In genomic region chr2:48205137-48205798, GRCh38 we compare ENCODE assay signal across 9 cellular contexts.
DNase-seq lines count a peak whose midpoint lies in the region; ATAC-seq, FAIRE-seq and TF ChIP-seq lines count a peak whose summit lies in the region.
"Had no signal": no experiment of that assay in that cellular context is flagged by ENCODE, and none has a peak within 500 bp of the region (broad histone marks: within the 10 kb centered on the region; RNA-seq: fewer than 3 reads in every experiment).

No MANE protein-coding gene starts in this region.

- ATAC-seq in GM19395 (IDR thresholded peaks at IDR 0.05; ENCODE audit: unreplicated experiment): peak; percentile 83
- ATAC-seq in HG03460 (IDR thresholded peaks at IDR 0.05; ENCODE audit: unreplicated experiment): peak; percentile 78
- ATAC-seq in activated T-cell treated with anti-CD3 and anti-CD28 coated beads, Interleukin-2, amount 50 U/mL, for 4 hours: no peak
- no peak for ATAC-seq in activated CD8-positive, alpha-beta T cell treated with anti-CD3 and anti-CD28 coated beads, Interleukin-2, amount 10 ng/mL, durations not matched to agents 7 days and 5 days
- ATAC-seq in left lung: no peak

- peaks cover 0 to 45% of the 10 kb centered on the region in 2 donors for H3K4me1 ChIP-seq in left lung

- no peaks in the 10 kb centered on the region for H3K27me3 ChIP-seq in left lung

- H3K4me3 ChIP-seq in fibroblast of mammary gland (ENCODE audit: control insufficient read depth, low read depth, low read length) (no peak overlapping the region), left lung (no peak overlapping the region)

- H3K4me1 Mint-ChIP-seq in activated T-cell treated with anti-CD3 and anti-CD28 coated beads, Interleukin-2, amount 50 U/mL, for 4 hours (ENCODE audit: low read depth): peaks cover 1% of the 10 kb centered on the region
- no peaks in the 10 kb centered on the region for H3K4me1 Mint-ChIP-seq in activated CD8-positive, alpha-beta T cell treated with anti-CD3 and anti-CD28 coated beads, Interleukin-2, amount 10 ng/mL, durations not matched to agents 7 days and 5 days (ENCODE audit: low read depth)

- H3K27ac Mint-ChIP-seq in activated CD8-positive, alpha-beta T cell treated with anti-CD3 and anti-CD28 coated beads, Interleukin-2, amount 10 ng/mL, durations not matched to agents 7 days and 5 days: no peak overlapping the region
- H3K27ac Mint-ChIP-seq: stimulated activated naive CD8-positive, alpha-beta T cell treated with anti-CD3 and anti-CD28 coated beads, Interleukin-15, Interleukin-2, amounts not matched to agents 100 ng/mL and 50 ng/mL, for 24 hours had no signal

- CTCF ChIA-PET in activated CD8-positive, alpha-beta T cell treated with anti-CD3 and anti-CD28 coated beads, Interleukin-2, amount 10 ng/mL, durations not matched to agents 7 days and 5 days (lab: Charles Lee): no interaction called here

- intact Hi-C loops in left lung (cut with DNase I): no loop called here

- no peaks in the 10 kb centered on the region for H3K27me3 Mint-ChIP-seq in activated T-cell treated with anti-CD3 and anti-CD28 coated beads, Interleukin-2, amount 50 U/mL, for 4 hours (ENCODE audit: low read depth)
- no peaks in the 10 kb centered on the region for H3K27me3 Mint-ChIP-seq in activated CD8-positive, alpha-beta T cell treated with anti-CD3 and anti-CD28 coated beads, Interleukin-2, amount 10 ng/mL, durations not matched to agents 7 days and 5 days (ENCODE audit: low read depth)
- H3K27me3 Mint-ChIP-seq: stimulated activated naive CD8-positive, alpha-beta T cell treated with anti-CD3 and anti-CD28 coated beads, Interleukin-15, Interleukin-2, amounts not matched to agents 100 ng/mL and 50 ng/mL, for 24 hours had no signal

- POLR2A ChIA-PET in activated CD8-positive, alpha-beta T cell treated with anti-CD3 and anti-CD28 coated beads, Interleukin-2, amount 10 ng/mL, durations not matched to agents 7 days and 5 days (lab: Charles Lee): no interaction called here

- H3K9me3 Mint-ChIP-seq in activated T-cell treated with anti-CD3 and anti-CD28 coated beads, Interleukin-2, amount 50 U/mL, for 4 hours: no peaks in the 10 kb centered on the region
- no peaks in the 10 kb centered on the region for H3K9me3 Mint-ChIP-seq in activated CD8-positive, alpha-beta T cell treated with anti-CD3 and anti-CD28 coated beads, Interleukin-2, amount 10 ng/mL, durations not matched to agents 7 days and 5 days (ENCODE audit: insufficient read depth)
- H3K9me3 Mint-ChIP-seq: stimulated activated naive CD8-positive, alpha-beta T cell treated with anti-CD3 and anti-CD28 coated beads, Interleukin-15, Interleukin-2, amounts not matched to agents 100 ng/mL and 50 ng/mL, for 24 hours had no signal

- no peak overlapping the region for H3K4me3 Mint-ChIP-seq in activated T-cell treated with anti-CD3 and anti-CD28 coated beads, Interleukin-2, amount 50 U/mL, for 4 hours
- H3K4me3 Mint-ChIP-seq in activated CD8-positive, alpha-beta T cell treated with anti-CD3 and anti-CD28 coated beads, Interleukin-2, amount 10 ng/mL, durations not matched to agents 7 days and 5 days: no peak overlapping the region
- H3K4me3 Mint-ChIP-seq: stimulated activated naive CD8-positive, alpha-beta T cell treated with anti-CD3 and anti-CD28 coated beads, Interleukin-15, Interleukin-2, amounts not matched to agents 100 ng/mL and 50 ng/mL, for 24 hours had no signal

- H3K9me3 ChIP-seq in left lung: no peaks in the 10 kb centered on the region

- DNase-seq in fibroblast of mammary gland (ENCODE audit: low read depth) (no peak), left lung (no peak), NCI-H2196 treated with DMSO at 0.1 percent for 48 hours (lab: John Stamatoyannopoulos, UW; ENCODE audit: unreplicated experiment) (no peak)
- no peak for DNase-seq in activated T-cell treated with anti-CD3 and anti-CD28 coated beads, Interleukin-2, amount 50 U/mL, for 4 hours
- DNase-seq in activated CD8-positive, alpha-beta T cell treated with anti-CD3 and anti-CD28 coated beads, Interleukin-2, amount 10 ng/mL, durations not matched to agents 7 days and 5 days: no peak

- TF ChIP-seq CTCF in fibroblast of mammary gland (conservative IDR thresholded peaks at IDR 0.05; ENCODE audit: control insufficient read depth, insufficient read depth, low read depth, low read length) (peak; percentile 3), left lung (IDR thresholded peaks at IDR 0.05) (no peak)

- no peaks in the 10 kb centered on the region for H3K36me3 Mint-ChIP-seq in activated T-cell treated with anti-CD3 and anti-CD28 coated beads, Interleukin-2, amount 50 U/mL, for 4 hours (ENCODE audit: insufficient read depth)
- no peaks in the 10 kb centered on the region for H3K36me3 Mint-ChIP-seq in activated CD8-positive, alpha-beta T cell treated with anti-CD3 and anti-CD28 coated beads, Interleukin-2, amount 10 ng/mL, durations not matched to agents 7 days and 5 days (ENCODE audit: low read depth)

- FAIRE-seq in A204.1 (lab: Jason Lieb, UNC): peak; percentile 97

- H3K36me3 ChIP-seq in left lung: no peaks in the 10 kb centered on the region

- peak overlapping the region in 1 of 2 donors; percentile 8 for H3K27ac ChIP-seq in left lung

Comparison
In these comparisons a context has a peak if more than half of its experiments do, and no peak if none do; other contexts are left out.
1. ATAC-seq: peak in GM19395 (single experiment) and HG03460 (single experiment); none in activated T-cell treated with anti-CD3 and anti-CD28 coated beads, Interleukin-2, amount 50 U/mL, for 4 hours (0 of 2), activated CD8-positive, alpha-beta T cell treated with anti-CD3 and anti-CD28 coated beads, Interleukin-2, amount 10 ng/mL, durations not matched to agents 7 days and 5 days (single experiment) and left lung (single experiment).